Comparison of ENCODE assay signal across 18 cellular contexts in the genomic region with DNA sequence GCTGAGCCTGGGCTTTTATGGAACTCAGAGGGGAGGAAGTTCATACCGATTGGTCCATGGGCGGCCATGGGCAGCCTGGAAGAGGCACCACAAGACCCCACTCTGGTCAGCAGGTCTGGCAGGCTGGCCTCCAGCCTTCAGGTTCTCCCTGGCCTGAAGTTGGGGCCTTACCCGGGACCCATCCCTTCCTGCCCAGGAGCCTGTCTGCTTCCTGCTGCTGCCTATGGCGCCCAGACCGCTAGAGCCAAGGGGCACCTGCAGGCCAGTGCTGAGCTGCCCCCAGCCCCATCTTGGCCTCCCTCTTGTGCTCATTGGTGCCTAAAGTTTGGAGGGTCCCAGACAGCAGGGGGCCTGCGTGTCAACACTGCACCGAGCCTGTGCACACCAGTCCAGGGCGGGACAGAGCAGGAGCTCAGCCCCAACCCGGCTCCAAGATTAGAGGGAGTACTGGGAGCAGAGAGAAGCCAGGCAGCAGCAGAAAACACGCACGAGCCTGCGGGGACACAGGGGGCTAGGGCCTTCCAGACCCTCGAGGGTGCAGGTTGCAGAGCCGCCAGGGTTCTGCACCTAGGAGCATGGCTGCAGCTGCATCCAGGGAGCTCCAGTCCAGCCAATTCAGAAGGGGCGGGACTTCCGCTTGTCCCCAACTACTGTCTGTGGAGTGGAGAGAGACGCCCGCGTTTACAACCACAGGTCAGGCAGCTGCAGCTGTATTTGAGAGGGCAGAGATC. TPM values are rescaled to one million over a fixed set of nuclear protein-coding genes. Genes with fewer than 3 reads are reported as not detected.
A peak's percentile ranks its signal among the peaks of the same experiment; 100 is the strongest.
DNase-seq lines count a peak whose midpoint lies in the region; ATAC-seq and TF ChIP-seq lines count a peak whose summit lies in the region.
"Had no signal": no experiment of that assay in that cellular context is flagged by ENCODE, and none has a peak within 500 bp of the region (broad histone marks: within the 10 kb centered on the region; RNA-seq: fewer than 3 reads in every experiment).

No MANE protein-coding gene starts in this region.

- H3F3A ChIP-seq in neural progenitor cell (ENCODE audit: low read depth), result no peaks in the 10 kb centered on the region

- H3K27me3 Mint-ChIP-seq in neural progenitor cell (ENCODE audit: insufficient read depth, low read depth), result peaks cover 2% of the 10 kb centered on the region
- H3K27me3 Mint-ChIP-seq: activated CD8-positive, alpha-beta memory T cell treated with anti-CD3 and anti-CD28 coated beads, Interleukin-2, amount 10 ng/mL, durations not matched to agents 7 days and 5 days; stimulated activated naive CD8-positive, alpha-beta T cell treated with anti-CD3 and anti-CD28 coated beads, Interleukin-15, amount 100 ng/mL, for 72 hours had no signal

- no peaks in the 10 kb centered on the region for H3K9me3 Mint-ChIP-seq in neural progenitor cell
- H3K9me3 Mint-ChIP-seq: stimulated activated naive CD8-positive, alpha-beta T cell treated with anti-CD3 and anti-CD28 coated beads, Interleukin-15, amount 100 ng/mL, for 72 hours had no signal

- H3K9ac ChIP-seq in ES-I3 (ENCODE audit: low read depth, low read length), result peak overlapping the region; percentile 47; the same call in 1 of the 2 replicates
- H3K9ac ChIP-seq in neural progenitor cell, result no peak overlapping the region

- H2AFZ ChIP-seq in neural progenitor cell (replicated peaks), result peak overlapping the region; percentile 87
- H2AFZ ChIP-seq: hepatocyte had no signal

- ATAC-seq in heart right ventricle, result no peak
- ATAC-seq in HG02852 (IDR thresholded peaks at IDR 0.05; ENCODE audit: unreplicated experiment), result no peak
- ATAC-seq in HG02938 (IDR thresholded peaks at IDR 0.05; ENCODE audit: unreplicated experiment), result no peak
- ATAC-seq: activated CD8-positive, alpha-beta memory T cell treated with anti-CD3 and anti-CD28 coated beads, Interleukin-2, amount 10 ng/mL, durations not matched to agents 7 days and 5 days; HCT116; left cardiac atrium; stimulated activated naive CD8-positive, alpha-beta T cell treated with anti-CD3 and anti-CD28 coated beads, Interleukin-15, amount 100 ng/mL, for 72 hours; T-cell had no signal

- DNase-seq in NCI-H1417 treated with DMSO at 0.1 percent for 48 hours (lab: John Stamatoyannopoulos, UW) (peak; percentile 34), Peyer's patch (peak in 2 of 3 donors; percentile 55 to 64), neural progenitor cell (ENCODE audit: low spot score) (no peak), heart right ventricle (no peak)
- DNase-seq: activated CD4-positive, CD25-positive, alpha-beta regulatory T cell; activated CD8-positive, alpha-beta memory T cell treated with anti-CD3 and anti-CD28 coated beads, Interleukin-2, amount 10 ng/mL, durations not matched to agents 7 days and 5 days; dorsolateral prefrontal cortex; KG1; left cardiac atrium; NCI-H187 treated with DMSO at 0.1 percent for 48 hours; ovary; stimulated activated naive CD8-positive, alpha-beta T cell treated with anti-CD3 and anti-CD28 coated beads, Interleukin-15, amount 100 ng/mL, for 72 hours; T-cell had no signal

- 73 to 79% methylated on average over 17 to 19 of the region's 19 CpGs for WGBS in heart right ventricle, 2 donors

- peak overlapping the region in 2 of 4 donors; percentile 26 to 30 for H3K4me3 ChIP-seq in Peyer's patch
- H3K4me3 ChIP-seq in neural progenitor cell, result no peak overlapping the region
- no peak overlapping the region for H3K4me3 ChIP-seq in heart right ventricle
- H3K4me3 ChIP-seq: dorsolateral prefrontal cortex, hepatocyte, ovary had no signal

- no peaks in the 10 kb centered on the region for H4K20me1 ChIP-seq in neural progenitor cell (ENCODE audit: low read depth)

- H3K27me3 ChIP-seq in Peyer's patch (no peaks in the 10 kb centered on the region), neural progenitor cell (no peaks in the 10 kb centered on the region), heart right ventricle (peaks cover 0 to 22% (median 0%) of the 10 kb centered on the region in 7 donors)
- H3K27me3 ChIP-seq: hepatocyte, ovary had no signal

- H3K4me1 ChIP-seq in ES-I3 (ENCODE audit: insufficient read depth, low read length), result peaks cover 16% of the 10 kb centered on the region; the same call in 1 of the 2 replicates
- H3K4me1 ChIP-seq in Peyer's patch, result no peaks in the 10 kb centered on the region
- H3K4me1 ChIP-seq in neural progenitor cell, result no peaks in the 10 kb centered on the region
- no peaks in the 10 kb centered on the region for H3K4me1 ChIP-seq in heart right ventricle

- no peak for TF ChIP-seq CTCF in Peyer's patch (IDR thresholded peaks at IDR 0.05)
- TF ChIP-seq CTCF in neural progenitor cell (IDR thresholded peaks at IDR 0.05), result no peak
- no peak for TF ChIP-seq CTCF in heart right ventricle (IDR thresholded peaks at IDR 0.05)

- intact Hi-C loops in heart right ventricle (cut with DNase I), result no loop called here

- no peak overlapping the region for H3K4me3 Mint-ChIP-seq in neural progenitor cell
- H3K4me3 Mint-ChIP-seq: activated CD8-positive, alpha-beta memory T cell treated with anti-CD3 and anti-CD28 coated beads, Interleukin-2, amount 10 ng/mL, durations not matched to agents 7 days and 5 days; stimulated activated naive CD8-positive, alpha-beta T cell treated with anti-CD3 and anti-CD28 coated beads, Interleukin-15, amount 100 ng/mL, for 72 hours; T-cell had no signal

- H3K36me3 ChIP-seq in ES-I3 (ENCODE audit: insufficient read depth, low read length), result no peaks in the 10 kb centered on the region
- no peaks in the 10 kb centered on the region for H3K36me3 ChIP-seq in Peyer's patch
- H3K36me3 ChIP-seq in neural progenitor cell, result no peaks in the 10 kb centered on the region
- no peaks in the 10 kb centered on the region for H3K36me3 ChIP-seq in heart right ventricle
- H3K36me3 ChIP-seq: ovary had no signal

- H3K4me2 ChIP-seq in neural progenitor cell, result no peak overlapping the region
- H3K4me2 ChIP-seq: hepatocyte had no signal

- H3K4me1 Mint-ChIP-seq in neural progenitor cell, result peaks cover 8% of the 10 kb centered on the region
- H3K4me1 Mint-ChIP-seq: activated CD8-positive, alpha-beta memory T cell treated with anti-CD3 and anti-CD28 coated beads, Interleukin-2, amount 10 ng/mL, durations not matched to agents 7 days and 5 days; stimulated activated naive CD8-positive, alpha-beta T cell treated with anti-CD3 and anti-CD28 coated beads, Interleukin-15, amount 100 ng/mL, for 72 hours; T-cell had no signal

- H3K27ac Mint-ChIP-seq in neural progenitor cell, result no peak overlapping the region
- H3K27ac Mint-ChIP-seq: activated CD8-positive, alpha-beta memory T cell treated with anti-CD3 and anti-CD28 coated beads, Interleukin-2, amount 10 ng/mL, durations not matched to agents 7 days and 5 days; stimulated activated naive CD8-positive, alpha-beta T cell treated with anti-CD3 and anti-CD28 coated beads, Interleukin-15, amount 100 ng/mL, for 72 hours; T-cell had no signal

- no peak for TF ChIP-seq POLR2A in Peyer's patch (IDR thresholded peaks at IDR 0.05)

- H3K9me3 ChIP-seq in ES-I3 (ENCODE audit: control insufficient read depth, insufficient read depth, low read length) (no peaks in the 10 kb centered on the region), Peyer's patch (no peaks in the 10 kb centered on the region), neural progenitor cell (ENCODE audit: low read depth) (peaks cover 6% of the 10 kb centered on the region), heart right ventricle (no peaks in the 10 kb centered on the region)
- H3K9me3 ChIP-seq: ovary had no signal

- H3K36me3 Mint-ChIP-seq in neural progenitor cell, result no peaks in the 10 kb centered on the region
- H3K36me3 Mint-ChIP-seq: activated CD8-positive, alpha-beta memory T cell treated with anti-CD3 and anti-CD28 coated beads, Interleukin-2, amount 10 ng/mL, durations not matched to agents 7 days and 5 days; T-cell had no signal

- H3K27ac ChIP-seq in Peyer's patch, result no peak overlapping the region
- H3K27ac ChIP-seq in neural progenitor cell, result no peak overlapping the region
- no peak overlapping the region for H3K27ac ChIP-seq in heart right ventricle
- H3K27ac ChIP-seq: dorsolateral prefrontal cortex, hepatocyte, ovary had no signal

- no peaks in the 10 kb centered on the region for H3K79me2 ChIP-seq in neural progenitor cell (ENCODE audit: low read depth)
- H3K79me2 ChIP-seq: hepatocyte had no signal

RNA-seq across cellular contexts. Expression of gene ZNF280C, which starts 30.7 kb away (rescaled TPM):
- 10 to 100 TPM in 1 of 4 donors, 1 to 10 TPM in 3; 1.8 to 12.4 (median 4.1) TPM for total RNA-seq in Peyer's patch
- total RNA-seq in neural progenitor cell (ENCODE audit: low replicate concordance), result 33.1 and 41.8 TPM in 2 replicates
- total RNA-seq in heart right ventricle, result 1 to 10 TPM; 1.1 to 2.4 (median 1.7) TPM
- 1 to 10 TPM in 1 of 2 donors, under 1 TPM in 1; 0.39 to 1.2 TPM for polyA plus RNA-seq in heart right ventricle

RNA-seq across cellular contexts. Expression of gene SLC25A14, which starts 40.3 kb away (rescaled TPM):
- total RNA-seq in Peyer's patch (10 to 100 TPM in 2 of 4 donors, 1 to 10 TPM in 1, not detected in 1; 3.5 to 13.2 (median 11.1) TPM), neural progenitor cell (ENCODE audit: low replicate concordance) (13.7 and 19.2 TPM in 2 replicates), heart right ventricle (1 to 10 TPM; 4.1 to 8.0 (median 6.5) TPM)
- polyA plus RNA-seq in heart right ventricle, result 1 to 10 TPM; 9.4 to 9.9 TPM

Comparison
In these comparisons a context has a peak if more than half of its experiments do, and no peak if none do; other contexts are left out.
1. DNase-seq: peak in NCI-H1417 treated with DMSO at 0.1 percent for 48 hours (single experiment) and Peyer's patch (2 of 3); none in neural progenitor cell (single experiment) and heart right ventricle (0 of 2).